In the genomic region with DNA sequence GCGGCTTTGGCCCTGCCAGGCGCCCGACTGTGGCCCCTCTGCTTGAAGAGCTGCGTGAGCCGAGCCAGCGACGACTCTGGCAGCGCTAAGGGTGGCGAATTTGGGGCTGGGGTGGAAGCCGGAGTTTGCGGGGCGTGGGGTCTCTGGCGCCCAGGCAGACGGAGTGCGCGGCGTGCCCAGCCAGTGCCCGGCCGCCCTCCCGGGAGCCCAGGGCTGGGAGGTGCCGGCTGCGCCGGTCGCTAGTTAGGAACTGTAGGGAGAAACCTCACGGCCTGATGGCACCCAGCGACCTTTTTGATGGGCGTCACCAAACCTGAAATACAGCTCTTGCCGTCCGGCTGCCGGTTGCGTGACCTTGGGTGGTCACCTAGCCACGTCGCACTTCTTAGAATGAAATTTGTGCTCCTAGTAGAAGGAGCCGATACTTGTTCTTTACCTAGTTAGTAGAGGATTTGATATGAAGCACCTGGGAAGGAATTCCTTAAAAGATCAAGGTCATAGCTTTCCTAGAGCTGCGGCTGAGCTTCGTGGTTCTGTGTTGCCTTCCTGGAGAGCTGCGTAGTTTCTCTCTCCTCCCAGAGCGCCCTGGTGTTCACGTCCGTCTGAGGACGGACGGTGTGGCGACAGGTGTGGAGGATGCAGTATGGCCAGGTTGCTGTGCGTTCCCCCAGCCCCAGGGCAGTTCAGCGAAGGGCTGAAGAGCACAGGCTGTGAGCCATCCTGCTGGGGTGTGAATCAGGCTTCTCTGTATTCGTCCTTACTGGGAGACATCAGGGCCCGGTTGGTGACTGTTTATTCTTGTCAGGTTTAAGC, we compare ENCODE assay signal across 8 cellular contexts. TPM values are rescaled to one million over a fixed set of nuclear protein-coding genes. Genes with fewer than 3 reads are reported as not detected.
DNase-seq lines count a peak whose midpoint lies in the region; ATAC-seq and TF ChIP-seq lines count a peak whose summit lies in the region.

No MANE protein-coding gene starts in this region.

- peak overlapping the region; percentile 52 to 82 for H3K4me3 ChIP-seq in body of pancreas
- peak overlapping the region; percentile 87 to 99 (median 93) for H3K4me3 ChIP-seq in liver (ENCODE audit: low read depth in 1 of 3, low read length in 3 of 3)
- H3K4me3 ChIP-seq in tibial nerve: peak overlapping the region; percentile 72 to 99 (median 76)

- H3K36me3 ChIP-seq in body of pancreas (replicated peaks in 1 of 2; ENCODE audit: insufficient read depth in 1 of 2, low read depth in 2 of 2) (no peaks in the 10 kb centered on the region), liver (ENCODE audit: control insufficient read depth in 4 of 4, insufficient read depth in 3 of 4, low read depth in 1 of 4, low read length in 3 of 4) (peaks cover 0 to 3% (median 0%) of the 10 kb centered on the region in 4 donors), tibial nerve (no peaks in the 10 kb centered on the region)

- peak; percentile 52 for ATAC-seq in body of pancreas
- no peak for ATAC-seq in HG03521 (IDR thresholded peaks at IDR 0.05; ENCODE audit: unreplicated experiment)

- no peaks in the 10 kb centered on the region for H3K36me3 Mint-ChIP-seq in IgD-negative memory B cell

- H3K4me1 Mint-ChIP-seq in IgD-negative memory B cell: peaks cover 28 to 33% (median 29%) of the 10 kb centered on the region in 3 donors

- TF ChIP-seq CTCF in body of pancreas (IDR thresholded peaks at IDR 0.05) (no peak), liver (IDR thresholded peaks at IDR 0.05; ENCODE audit: low read depth, low read length, missing input control) (no peak), tibial nerve (IDR thresholded peaks at IDR 0.05) (no peak)

- peak overlapping the region; percentile 84 to 95 (median 90) for H3K27ac ChIP-seq in body of pancreas
- peak overlapping the region; percentile 21 to 66 for H3K27ac ChIP-seq in liver (ENCODE audit: low read depth in 1 of 2, low read length in 2 of 2)
- peak overlapping the region; percentile 48 to 93 (median 78) for H3K27ac ChIP-seq in tibial nerve

- H3K27me3 ChIP-seq in body of pancreas (no peaks in the 10 kb centered on the region), liver (ENCODE audit: control insufficient read depth in 4 of 4, insufficient read depth in 4 of 4, low read length in 3 of 4) (no peaks in the 10 kb centered on the region), tibial nerve (no peaks in the 10 kb centered on the region)

- H3K9ac ChIP-seq in liver (ENCODE audit: low read depth in 1 of 2, low read length in 2 of 2): peak overlapping the region; percentile 63 to 88

- H3K9me3 ChIP-seq in body of pancreas: no peaks in the 10 kb centered on the region
- peaks cover 0 to 7% (median 3%) of the 10 kb centered on the region in 4 donors for H3K9me3 ChIP-seq in liver (ENCODE audit: control insufficient read depth in 4 of 4, low read length in 3 of 4)
- H3K9me3 ChIP-seq in tibial nerve: no peaks in the 10 kb centered on the region

- H3K4me3 Mint-ChIP-seq in IgD-negative memory B cell: peak overlapping the region; percentile 83 to 96 (median 94)

- intact Hi-C loops in body of pancreas (cut with DNase I): no loop called here

- H3K27me3 Mint-ChIP-seq in IgD-negative memory B cell: no peaks in the 10 kb centered on the region

- TF ChIP-seq EP300 in tibial nerve (IDR thresholded peaks at IDR 0.05): no peak

- peaks cover 3 to 4% (median 3%) of the 10 kb centered on the region in 3 donors for H3K9me3 Mint-ChIP-seq in IgD-negative memory B cell

- 0% methylated on average over 14 to 46 of the region's 47 CpGs for WGBS in body of pancreas, 2 donors
- under 1% methylated on average over 47 of the region's 47 CpGs for WGBS in liver
- WGBS in tibial nerve, 2 donors: 0% methylated on average over 30 to 37 of the region's 47 CpGs

- peak overlapping the region; percentile 91 to 95 (median 94) for H3K27ac Mint-ChIP-seq in IgD-negative memory B cell

- no peak for TF ChIP-seq RAD21 in liver (IDR thresholded peaks at IDR 0.05)

- DNase-seq in activated naive CD4-positive, alpha-beta T cell treated with Interleukin-2 at 50 U/mL for 16 hours: peak; percentile 20
- DNase-seq in activated naive CD4-positive, alpha-beta T cell (lab: John Stamatoyannopoulos, UW): no peak
- DNase-seq in body of pancreas (peak; percentile 66 to 80 (median 75)), tibial nerve (ENCODE audit: low spot score in 2 of 2) (no peak), NCI-H1436 treated with DMSO at 0.1 percent for 48 hours (lab: John Stamatoyannopoulos, UW) (no peak)

- TF ChIP-seq POLR2A in body of pancreas (IDR thresholded peaks at IDR 0.05): peak; percentile 2 to 39 (median 36)
- TF ChIP-seq POLR2A in tibial nerve (IDR thresholded peaks at IDR 0.05): no peak

- H3K4me1 ChIP-seq in body of pancreas: peaks cover 46% of the 10 kb centered on the region
- H3K4me1 ChIP-seq in liver (ENCODE audit: control insufficient read depth in 4 of 4, insufficient read depth in 4 of 4, low read length in 3 of 4): peaks cover 15 to 40% (median 26%) of the 10 kb centered on the region in 4 donors
- peaks cover 0 to 58% (median 38%) of the 10 kb centered on the region in 4 donors for H3K4me1 ChIP-seq in tibial nerve

TF ChIP-seq in liver, 16 proteins besides CTCF, POLR2A, EP300 and RAD21:
- TF ChIP-seq JUND (IDR thresholded peaks at IDR 0.05) (no peak), NR2F2 (IDR thresholded peaks at IDR 0.05) (no peak), YY1 (IDR thresholded peaks at IDR 0.05) (no peak)
- TF ChIP-seq, protein P1, sequence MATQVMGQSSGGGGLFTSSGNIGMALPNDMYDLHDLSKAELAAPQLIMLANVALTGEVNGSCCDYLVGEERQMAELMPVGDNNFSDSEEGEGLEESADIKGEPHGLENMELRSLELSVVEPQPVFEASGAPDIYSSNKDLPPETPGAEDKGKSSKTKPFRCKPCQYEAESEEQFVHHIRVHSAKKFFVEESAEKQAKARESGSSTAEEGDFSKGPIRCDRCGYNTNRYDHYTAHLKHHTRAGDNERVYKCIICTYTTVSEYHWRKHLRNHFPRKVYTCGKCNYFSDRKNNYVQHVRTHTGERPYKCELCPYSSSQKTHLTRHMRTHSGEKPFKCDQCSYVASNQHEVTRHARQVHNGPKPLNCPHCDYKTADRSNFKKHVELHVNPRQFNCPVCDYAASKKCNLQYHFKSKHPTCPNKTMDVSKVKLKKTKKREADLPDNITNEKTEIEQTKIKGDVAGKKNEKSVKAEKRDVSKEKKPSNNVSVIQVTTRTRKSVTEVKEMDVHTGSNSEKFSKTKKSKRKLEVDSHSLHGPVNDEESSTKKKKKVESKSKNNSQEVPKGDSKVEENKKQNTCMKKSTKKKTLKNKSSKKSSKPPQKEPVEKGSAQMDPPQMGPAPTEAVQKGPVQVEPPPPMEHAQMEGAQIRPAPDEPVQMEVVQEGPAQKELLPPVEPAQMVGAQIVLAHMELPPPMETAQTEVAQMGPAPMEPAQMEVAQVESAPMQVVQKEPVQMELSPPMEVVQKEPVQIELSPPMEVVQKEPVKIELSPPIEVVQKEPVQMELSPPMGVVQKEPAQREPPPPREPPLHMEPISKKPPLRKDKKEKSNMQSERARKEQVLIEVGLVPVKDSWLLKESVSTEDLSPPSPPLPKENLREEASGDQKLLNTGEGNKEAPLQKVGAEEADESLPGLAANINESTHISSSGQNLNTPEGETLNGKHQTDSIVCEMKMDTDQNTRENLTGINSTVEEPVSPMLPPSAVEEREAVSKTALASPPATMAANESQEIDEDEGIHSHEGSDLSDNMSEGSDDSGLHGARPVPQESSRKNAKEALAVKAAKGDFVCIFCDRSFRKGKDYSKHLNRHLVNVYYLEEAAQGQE (IDR thresholded peaks at IDR 0.05): no peak

RNA-seq across cellular contexts. Expression of gene MAEA, which starts 0.7 kb away (rescaled TPM):
- polyA plus RNA-seq in IgD-negative memory B cell (67.1 TPM), liver (10 to 100 TPM; 20.9 to 30.9 TPM)
- total RNA-seq in body of pancreas (10 to 100 TPM; 68.7 to 88.0 TPM), liver (10 to 100 TPM; 28.7 to 33.9 TPM), tibial nerve (100 to 1,000 TPM in 1 of 4 donors, 10 to 100 TPM in 3; 66.2 to 140 (median 83.2) TPM)

RNA-seq across cellular contexts. Expression of gene CTBP1, which starts 41.4 kb away (rescaled TPM):
- polyA plus RNA-seq in IgD-negative memory B cell (36.5 TPM), liver (10 to 100 TPM; 27.5 to 70.4 TPM)
- total RNA-seq in body of pancreas (100 to 1,000 TPM; 148 to 458 TPM), liver (100 to 1,000 TPM in 1 of 2 donors, 10 to 100 TPM in 1; 88.7 to 156 TPM), tibial nerve (100 to 1,000 TPM; 134 to 255 (median 193) TPM)

RNA-seq across cellular contexts. Expression of gene UVSSA, which starts 56.6 kb away (rescaled TPM):
- polyA plus RNA-seq in IgD-negative memory B cell: 9.5 TPM
- total RNA-seq in body of pancreas: 10 to 100 TPM; 18.2 to 26.0 TPM
- total RNA-seq in liver: 10 to 100 TPM in 1 of 2 donors, 1 to 10 TPM in 1; 4.1 to 18.3 TPM
- polyA plus RNA-seq in liver: 1 to 10 TPM; 2.2 to 3.1 TPM
- 10 to 100 TPM; 29.8 to 72.0 (median 30.4) TPM for total RNA-seq in tibial nerve

Comparison
In these comparisons a context has a peak if more than half of its experiments do, and no peak if none do; other contexts are left out.
1. DNase-seq: peak in activated naive CD4-positive, alpha-beta T cell treated with Interleukin-2 at 50 U/mL for 16 hours (single experiment) and body of pancreas (4 of 4); none in activated naive CD4-positive, alpha-beta T cell (0 of 4), tibial nerve (0 of 2) and NCI-H1436 treated with DMSO at 0.1 percent for 48 hours (single experiment).
2. POLR2A ChIP-seq: peak in body of pancreas (3 of 3); none in tibial nerve (0 of 2).
3. Peak in every context shown above with its lines, with median percentiles within 50 percentile points of each other: H3K27ac ChIP-seq and H3K4me3 ChIP-seq.